In genomic region chr2:160142472-160142871, GRCh38 we compare ENCODE assay signal across 33 cellular contexts. TPM values are rescaled to one million over a fixed set of nuclear protein-coding genes. Genes with fewer than 3 reads are reported as not detected.
DNase-seq lines count a peak whose midpoint lies in the region; ATAC-seq and TF ChIP-seq lines count a peak whose summit lies in the region.
"Had no signal": no experiment of that assay in that cellular context is flagged by ENCODE, and none has a peak within 500 bp of the region (broad histone marks: within the 10 kb centered on the region; RNA-seq: fewer than 3 reads in every experiment).

No MANE protein-coding gene starts in this region.

- intact Hi-C loops in Panc1 (cut with micrococcal nuclease; ENCODE audit: unreplicated experiment), result no loop called here

- H3K4me1 ChIP-seq in Panc1 (ENCODE audit: control insufficient read depth, insufficient read depth, low read length), result peaks cover 4% of the 10 kb centered on the region
- H3K4me1 ChIP-seq: adrenal gland, esophagus squamous epithelium had no signal

- H3K27me3 ChIP-seq in Panc1 (ENCODE audit: control insufficient read depth, insufficient read depth, low read length), result no peaks in the 10 kb centered on the region
- H3K27me3 ChIP-seq: adrenal gland, esophagus squamous epithelium, gastrocnemius medialis, pancreas, right atrium auricular region, SJSA1, stomach, tibial nerve had no signal

- H3K9me3 Mint-ChIP-seq in chondrocyte (ENCODE audit: low read depth) (no peaks in the 10 kb centered on the region), mesothelial cell of epicardium (no peaks in the 10 kb centered on the region), progenitor cell of endocrine pancreas (ENCODE audit: low read depth) (no peaks in the 10 kb centered on the region)
- H3K9me3 Mint-ChIP-seq in activated T-helper 17 cell treated with anti-CD3 and anti-CD28 coated beads, Interleukin-2, amount 50 U/mL, for 72 hours, result no peaks in the 10 kb centered on the region
- H3K9me3 Mint-ChIP-seq: activated T-cell treated with anti-CD3 and anti-CD28 coated beads, Interleukin-2, amount 50 U/mL, for 72 hours; effector memory CD8-positive, alpha-beta T cell; immature natural killer cell; natural killer cell had no signal

- BruUV-seq in Panc1 (replicated peaks; lab: Mats Ljungman, UMichigan), result no TSS peak

- no peaks in the 10 kb centered on the region for H3K9me3 ChIP-seq in Panc1 (ENCODE audit: control insufficient read depth, insufficient read depth, low read depth, low read length)
- H3K9me3 ChIP-seq: adrenal gland, esophagus squamous epithelium, gastrocnemius medialis, pancreas, right atrium auricular region, SJSA1, stomach, tibial nerve had no signal

- H3K4me1 Mint-ChIP-seq in chondrocyte (ENCODE audit: low read depth) (peaks cover 47% of the 10 kb centered on the region), mesothelial cell of epicardium (peaks cover 40% of the 10 kb centered on the region), progenitor cell of endocrine pancreas (ENCODE audit: low read depth) (peaks cover 2% of the 10 kb centered on the region)
- no peaks in the 10 kb centered on the region for H3K4me1 Mint-ChIP-seq in activated T-helper 17 cell treated with anti-CD3 and anti-CD28 coated beads, Interleukin-2, amount 50 U/mL, for 72 hours
- H3K4me1 Mint-ChIP-seq: natural killer cell had no signal

- POLR2A ChIA-PET in Panc1 (lab: Charles Lee), result no interaction called here

- no peak overlapping the region for H3K4me3 ChIP-seq in Panc1 (ENCODE audit: low read depth in 2 of 2, low read length in 2 of 2)
- H3K4me3 ChIP-seq: adrenal gland, coronary artery, esophagus squamous epithelium, gastrocnemius medialis, GM12878, pancreas, right atrium auricular region, SJSA1, stomach, tibial nerve had no signal

- TF ChIP-seq CTCF in Panc1 (IDR thresholded peaks at IDR 0.05), result no peak
- no peak for TF ChIP-seq CTCF in chondrocyte (IDR thresholded peaks at IDR 0.05)
- TF ChIP-seq CTCF in mesothelial cell of epicardium (IDR thresholded peaks at IDR 0.05; ENCODE audit: unreplicated experiment), result no peak
- no peak for TF ChIP-seq CTCF in progenitor cell of endocrine pancreas (IDR thresholded peaks at IDR 0.05; ENCODE audit: unreplicated experiment)

- ATAC-seq in Panc1 (peak; percentile 51), GM18909 (IDR thresholded peaks at IDR 0.05; ENCODE audit: poor library complexity, unreplicated experiment) (no peak)
- no peak for ATAC-seq in activated T-helper 17 cell treated with anti-CD3 and anti-CD28 coated beads, Interleukin-2, amount 50 U/mL, for 72 hours (replicated peaks)
- ATAC-seq: activated T-cell treated with anti-CD3 and anti-CD28 coated beads, Interleukin-2, amount 50 U/mL, for 72 hours; effector memory CD8-positive, alpha-beta T cell; gastrocnemius medialis; GM12878; natural killer cell had no signal

- no peak overlapping the region for H3K4me3 Mint-ChIP-seq in chondrocyte (ENCODE audit: unreplicated experiment)
- no peak overlapping the region for H3K4me3 Mint-ChIP-seq in mesothelial cell of epicardium
- H3K4me3 Mint-ChIP-seq in progenitor cell of endocrine pancreas (ENCODE audit: low read depth), result no peak overlapping the region
- no peak overlapping the region for H3K4me3 Mint-ChIP-seq in activated T-helper 17 cell treated with anti-CD3 and anti-CD28 coated beads, Interleukin-2, amount 50 U/mL, for 72 hours
- H3K4me3 Mint-ChIP-seq: activated T-cell treated with anti-CD3 and anti-CD28 coated beads, Interleukin-2, amount 50 U/mL, for 72 hours; effector memory CD8-positive, alpha-beta T cell; immature natural killer cell; natural killer cell had no signal

- no peak overlapping the region for H3K27ac ChIP-seq in Panc1 (ENCODE audit: low read length)
- H3K27ac ChIP-seq: adrenal gland, C4-2B, coronary artery, esophagus squamous epithelium, right atrium auricular region, SJSA1, tibial nerve had no signal

- H3K36me3 Mint-ChIP-seq in chondrocyte (ENCODE audit: low read depth) (no peaks in the 10 kb centered on the region), mesothelial cell of epicardium (no peaks in the 10 kb centered on the region), progenitor cell of endocrine pancreas (ENCODE audit: insufficient read depth) (no peaks in the 10 kb centered on the region)
- no peaks in the 10 kb centered on the region for H3K36me3 Mint-ChIP-seq in activated T-helper 17 cell treated with anti-CD3 and anti-CD28 coated beads, Interleukin-2, amount 50 U/mL, for 72 hours (ENCODE audit: low read depth)
- H3K36me3 Mint-ChIP-seq: immature natural killer cell, natural killer cell had no signal

- CTCF ChIA-PET in Panc1 (lab: Charles Lee), result no interaction called here

- DNase-seq in Panc1 (ENCODE audit: low read depth, low spot score) (no peak), chondrocyte (ENCODE audit: low spot score) (no peak), mesothelial cell of epicardium (ENCODE audit: low spot score in 2 of 2, unreplicated experiment in 2 of 2) (no peak), progenitor cell of endocrine pancreas (ENCODE audit: low spot score, unreplicated experiment) (no peak), NCI-H2196 treated with DMSO at 0.1 percent for 48 hours (lab: John Stamatoyannopoulos, UW; ENCODE audit: unreplicated experiment) (no peak)
- DNase-seq: activated CD4-positive, CD25-positive, alpha-beta regulatory T cell; activated naive CD4-positive, alpha-beta T cell treated with Interleukin-2 at 50 U/mL for 16 hours; activated T-cell treated with anti-CD3 and anti-CD28 coated beads, Interleukin-2, amount 50 U/mL, for 72 hours; adrenal gland; Calu3; DMS79 treated with DMSO at 0.1 percent for 48 hours; effector memory CD8-positive, alpha-beta T cell; esophagus squamous epithelium; gastrocnemius medialis; hypothalamus; immature natural killer cell; left ventricle myocardium superior; natural killer cell; NCI-H1092; NCI-H187 treated with DMSO at 0.1 percent for 48 hours; NCI-H69; pancreas; stimulated activated CD4-positive, alpha-beta T cell treated with anti-CD3 and anti-CD28 coated beads, Interleukin-2, amount 100 ng/mL, for 24 hours; stomach had no signal

- H3K27ac Mint-ChIP-seq in chondrocyte (ENCODE audit: unreplicated experiment), result peak overlapping the region; percentile 39
- H3K27ac Mint-ChIP-seq in mesothelial cell of epicardium, result peak overlapping the region; percentile 40
- no peak overlapping the region for H3K27ac Mint-ChIP-seq in progenitor cell of endocrine pancreas
- H3K27ac Mint-ChIP-seq in activated T-helper 17 cell treated with anti-CD3 and anti-CD28 coated beads, Interleukin-2, amount 50 U/mL, for 72 hours, result no peak overlapping the region
- H3K27ac Mint-ChIP-seq: activated T-cell treated with anti-CD3 and anti-CD28 coated beads, Interleukin-2, amount 50 U/mL, for 72 hours; effector memory CD8-positive, alpha-beta T cell; immature natural killer cell; natural killer cell had no signal

- in situ Hi-C loops in Panc1 (cut with HindIII; ENCODE audit: low pct_unique_long_range_greater_than_20kb, low sequenced_read_pairs), result no loop called here

- no peaks in the 10 kb centered on the region for H3K36me3 ChIP-seq in Panc1 (ENCODE audit: control insufficient read depth, insufficient read depth, low read length)
- H3K36me3 ChIP-seq: adrenal gland, gastrocnemius medialis, pancreas, right atrium auricular region, SJSA1, tibial nerve had no signal

- no peaks in the 10 kb centered on the region for H3K27me3 Mint-ChIP-seq in chondrocyte (ENCODE audit: low read depth)
- no peaks in the 10 kb centered on the region for H3K27me3 Mint-ChIP-seq in mesothelial cell of epicardium (ENCODE audit: low read depth)
- H3K27me3 Mint-ChIP-seq in progenitor cell of endocrine pancreas, result peaks cover 4% of the 10 kb centered on the region
- peaks cover 12% of the 10 kb centered on the region for H3K27me3 Mint-ChIP-seq in activated T-helper 17 cell treated with anti-CD3 and anti-CD28 coated beads, Interleukin-2, amount 50 U/mL, for 72 hours

RNA-seq across cellular contexts. Expression of gene ITGB6, which starts 57.6 kb away (rescaled TPM):
- total RNA-seq in Panc1 (2021; ENCODE audit: unreplicated experiment), result 0.08 TPM
- not detected for polyA plus RNA-seq in Panc1 (2012; ENCODE audit: insufficient read length)
- 2.0 to 2.3 TPM (median 2.2 TPM) in 3 replicates for total RNA-seq in chondrocyte
- 13.1 to 14.9 TPM (median 14.3 TPM) in 3 replicates for total RNA-seq in mesothelial cell of epicardium
- 6.7 and 7.0 TPM in 2 replicates for total RNA-seq in progenitor cell of endocrine pancreas
- not detected for total RNA-seq in activated T-helper 17 cell treated with anti-CD3 and anti-CD28 coated beads, Interleukin-2, amount 50 U/mL, for 72 hours
- total RNA-seq: activated T-cell treated with anti-CD3 and anti-CD28 coated beads, Interleukin-2, amount 50 U/mL, for 72 hours; GM12878; mononuclear cell; natural killer cell; SJSA1; tibial nerve had no signal
- polyA plus RNA-seq: immature natural killer cell had no signal

Comparison
In these comparisons a context has a peak if more than half of its experiments do, and no peak if none do; other contexts are left out.
1. H3K27ac Mint-ChIP-seq: peak in chondrocyte (single experiment) and mesothelial cell of epicardium (single experiment); none in progenitor cell of endocrine pancreas (single experiment) and activated T-helper 17 cell treated with anti-CD3 and anti-CD28 coated beads, Interleukin-2, amount 50 U/mL, for 72 hours (single experiment).